37 cellular contexts compared by ENCODE assay signal in the genomic region with DNA sequence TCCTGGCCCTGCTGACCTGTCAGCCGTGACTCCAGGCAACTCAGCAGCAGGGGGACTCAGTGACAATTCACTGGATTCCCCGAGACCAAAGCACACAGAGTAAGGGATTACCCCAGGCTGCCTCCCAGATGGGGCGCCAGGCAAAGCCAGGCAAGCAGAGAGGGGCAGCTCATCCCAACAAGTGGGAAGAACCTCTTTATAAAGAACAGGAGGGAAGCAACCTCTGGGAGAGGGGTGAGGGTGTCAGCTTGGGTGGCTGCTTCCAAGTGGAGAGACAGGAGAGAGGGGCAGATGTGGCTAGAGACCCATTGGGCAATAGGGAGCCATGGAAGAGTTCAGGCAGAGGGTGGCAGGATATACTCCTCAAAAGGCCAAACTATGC. TPM values are rescaled to one million over a fixed set of nuclear protein-coding genes. Genes with fewer than 3 reads are reported as not detected.
"Had no signal": no experiment of that assay in that cellular context is flagged by ENCODE, and none has a peak within 500 bp of the region (broad histone marks: within the 10 kb centered on the region; RNA-seq: fewer than 3 reads in every experiment).

No MANE protein-coding gene starts in this region.

- H3K4me1 Mint-ChIP-seq: endodermal cell; memory B cell; natural killer cell; stimulated activated effector memory CD8-positive, alpha-beta T cell treated with anti-CD3 and anti-CD28 coated beads, Interleukin-12 subunit alpha, Interleukin-12 subunit beta, amount 100 ng/mL, for 72 hours had no signal

- H3K4me3 ChIP-seq: colonic mucosa, gastrocnemius medialis, hepatocyte, lung, right atrium auricular region, sigmoid colon, stomach, testis, tibial artery had no signal

- DNase-seq: colonic mucosa; effector CD8-positive, alpha-beta T cell; endodermal cell; foreskin fibroblast; gastrocnemius medialis; head of caudate nucleus; kidney glomerular epithelial cell; left colon; natural killer cell; sigmoid colon; stimulated activated CD4-positive, alpha-beta T cell treated with anti-CD3 and anti-CD28 coated beads, Interleukin-2, amount 100 ng/mL, for 24 hours; stimulated activated CD4-positive, alpha-beta T cell treated with anti-CD3 and anti-CD28 coated beads, Interleukin-4, amount 100 ng/mL, for 24 hours; stimulated activated naive CD4-positive, alpha-beta T cell treated with Interleukin-2 at 50 U/mL for 16 hours; stomach; testis had no signal

- H3K27me3 ChIP-seq: colonic mucosa, gastrocnemius medialis, hepatocyte, neutrophil, right atrium auricular region, sigmoid colon, stomach, testis had no signal

- H3K9me3 ChIP-seq: colonic mucosa, neutrophil, testis had no signal

- H3K4me3 Mint-ChIP-seq: dendritic cell treated with granulocyte-macrophage colony-stimulating factor and Interleukin-4, amounts not matched to agents 40 ng/mL and 50 ng/mL, for 4 days; endodermal cell; memory B cell; natural killer cell; stimulated activated effector memory CD8-positive, alpha-beta T cell treated with anti-CD3 and anti-CD28 coated beads, Interleukin-12 subunit alpha, Interleukin-12 subunit beta, amount 100 ng/mL, for 72 hours; type B pancreatic cell had no signal

- H3K27ac ChIP-seq: colonic mucosa, epithelial cell of prostate, gastrocnemius medialis, hepatocyte, neutrophil, parathyroid adenoma, right atrium auricular region, sigmoid colon, stomach, testis, tibial artery had no signal

- H3K4me2 ChIP-seq: hepatocyte had no signal

- FAIRE-seq: islet of Langerhans had no signal

- ATAC-seq: esophagus mucosa, gastrocnemius medialis, left colon, left ventricle myocardium superior, natural killer cell had no signal

- H3K27ac Mint-ChIP-seq: dendritic cell treated with granulocyte-macrophage colony-stimulating factor and Interleukin-4, amounts not matched to agents 40 ng/mL and 50 ng/mL, for 4 days; endodermal cell; memory B cell; natural killer cell; progenitor cell of endocrine pancreas; stimulated activated effector memory CD8-positive, alpha-beta T cell treated with anti-CD3 and anti-CD28 coated beads, Interleukin-12 subunit alpha, Interleukin-12 subunit beta, amount 100 ng/mL, for 72 hours; type B pancreatic cell had no signal

- H3K36me3 Mint-ChIP-seq: natural killer cell; stimulated activated effector memory CD8-positive, alpha-beta T cell treated with anti-CD3 and anti-CD28 coated beads, Interleukin-12 subunit alpha, Interleukin-12 subunit beta, amount 100 ng/mL, for 72 hours; type B pancreatic cell had no signal

- H2AFZ ChIP-seq: hepatocyte, parathyroid adenoma had no signal

- H3K36me3 ChIP-seq: colonic mucosa, gastrocnemius medialis, neutrophil, right atrium auricular region, sigmoid colon, stomach, tibial artery had no signal

- H3K79me2 ChIP-seq: hepatocyte, parathyroid adenoma had no signal

- H3K4me1 ChIP-seq: colonic mucosa, gastrocnemius medialis, parathyroid adenoma, right atrium auricular region, sigmoid colon, stomach, testis, tibial artery had no signal

RNA-seq across cellular contexts. Expression of a gene that starts 1.2 kb away (rescaled TPM):
- total RNA-seq: cerebellum, colonic mucosa, endodermal cell, esophagus mucosa, gastrocnemius medialis, glomerular endothelial cell, hepatocyte, left colon, left ventricle myocardium superior, lung, mononuclear cell, natural killer cell, progenitor cell of endocrine pancreas, right atrium auricular region, sigmoid colon, skeletal muscle tissue, stomach, subcutaneous adipose tissue, testis, urinary bladder had no signal

RNA-seq across cellular contexts. Expression of a gene that starts 36.5 kb away (rescaled TPM):
- total RNA-seq: cerebellum, colonic mucosa, endodermal cell, esophagus mucosa, gastrocnemius medialis, glomerular endothelial cell, left ventricle myocardium superior, lung, mononuclear cell, natural killer cell, omental fat pad, progenitor cell of endocrine pancreas, right atrium auricular region, sigmoid colon, skeletal muscle tissue, stomach, subcutaneous adipose tissue, urinary bladder had no signal
